ENCODE assay signal across 18 cellular contexts in the genomic region with DNA sequence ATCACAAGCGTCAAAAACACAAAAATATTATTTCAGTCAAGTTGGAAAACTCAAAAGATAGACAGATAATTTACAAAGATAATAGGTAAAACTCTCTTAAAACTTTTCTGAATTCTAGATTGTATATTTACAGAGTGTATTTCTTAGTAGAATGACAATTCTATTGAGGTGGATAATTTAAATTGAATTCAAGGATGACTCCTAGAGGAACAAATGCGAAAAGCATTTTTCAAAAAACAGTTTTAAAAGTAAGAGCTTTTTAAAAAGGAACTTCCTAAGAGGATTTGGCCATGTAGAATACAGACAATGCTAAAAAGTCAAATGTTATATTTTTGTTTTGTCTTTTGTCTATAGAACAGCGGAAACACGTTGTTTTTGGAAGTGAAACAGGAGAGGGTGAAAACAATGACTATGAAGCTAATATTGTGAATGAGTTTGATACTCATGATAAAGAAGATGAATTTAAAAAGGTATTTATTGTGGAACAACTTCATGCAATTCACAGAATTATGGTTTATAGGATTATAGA.
A peak's percentile ranks its signal among the peaks of the same experiment; 100 is the strongest.
DNase-seq lines count a peak whose midpoint lies in the region; ATAC-seq, FAIRE-seq and TF ChIP-seq lines count a peak whose summit lies in the region.
"Had no signal": no experiment of that assay in that cellular context is flagged by ENCODE, and none has a peak within 500 bp of the region (broad histone marks: within the 10 kb centered on the region; RNA-seq: fewer than 3 reads in every experiment).

No MANE protein-coding gene starts in this region.

- FAIRE-seq in endometrium (lab: Jason Lieb, UNC): peak; percentile 48

- H3K27ac ChIP-seq in SK-N-SH (ENCODE audit: low read depth in 2 of 2, low read length in 1 of 2): no peak overlapping the region

- no peak for TF ChIP-seq EP300 in SK-N-SH (IDR thresholded peaks at IDR 0.05; ENCODE audit: borderline replicate concordance in 1 of 2, low read depth in 1 of 2, low read length in 1 of 2)

- H3K36me3 ChIP-seq in SK-N-SH (replicated peaks in 1 of 2; ENCODE audit: control insufficient read depth in 1 of 2, insufficient read depth in 2 of 2, low read length in 1 of 2): no peaks in the 10 kb centered on the region

- no peak overlapping the region for H3K4me3 Mint-ChIP-seq in activated naive CD8-positive, alpha-beta T cell treated with anti-CD3 and anti-CD28 coated beads, Interleukin-2, amount 50 U/mL, for 24 hours
- H3K4me3 Mint-ChIP-seq: B cell had no signal

- no peaks in the 10 kb centered on the region for H4K20me1 ChIP-seq in SK-N-SH (ENCODE audit: insufficient read depth)

- H3F3A ChIP-seq in SK-N-SH (replicated peaks; ENCODE audit: insufficient read depth): no peaks in the 10 kb centered on the region

- TF ChIP-seq CTCF in SK-N-SH (IDR thresholded peaks at IDR 0.05): peak; percentile 39; the same call in 1 of the 2 replicates

- WGBS in SK-N-SH (ENCODE audit: low lambda C conversion rate): 64% methylated on average over 4 of the region's 4 CpGs

- peak; percentile 29; the same call in 1 of the 2 replicates for TF ChIP-seq RAD21 in SK-N-SH (IDR thresholded peaks at IDR 0.05; ENCODE audit: low read length)

- POLR2A ChIA-PET in SK-N-SH (lab: Yijun Ruan, JAX): no interaction called here

- 0 out of 2 replicates have a peak, but pooled peaks cover 4% of the 10 kb centered on the region for H3K27me3 ChIP-seq in SK-N-SH (ENCODE audit: insufficient read depth)

- DNase-seq in SK-N-SH (no peak), SK-MEL-5 (ENCODE audit: low read depth, low spot score) (peak; percentile 1), midbrain (lab: John Stamatoyannopoulos, UW) (no peak), NCI-H1436 treated with DMSO at 0.1 percent for 48 hours (lab: John Stamatoyannopoulos, UW) (no peak)
- DNase-seq in activated naive CD8-positive, alpha-beta T cell treated with anti-CD3 and anti-CD28 coated beads, Interleukin-2, amount 50 U/mL, for 24 hours: no peak
- DNase-seq: 8988T, EL, GF-D8, KBM-7, NCI-H146, NCI-H2029, NCI-H226, NCI-H748 treated with DMSO at 0.1 percent for 48 hours, Right ventricle myocardium superior had no signal

- H3K27me3 Mint-ChIP-seq in activated naive CD8-positive, alpha-beta T cell treated with anti-CD3 and anti-CD28 coated beads, Interleukin-2, amount 50 U/mL, for 24 hours: peaks cover 43% of the 10 kb centered on the region
- H3K27me3 Mint-ChIP-seq: B cell had no signal

- no peak overlapping the region for H3K9ac ChIP-seq in SK-N-SH

- no peaks in the 10 kb centered on the region for H3K36me3 Mint-ChIP-seq in activated naive CD8-positive, alpha-beta T cell treated with anti-CD3 and anti-CD28 coated beads, Interleukin-2, amount 50 U/mL, for 24 hours (ENCODE audit: low read depth)

- ATAC-seq in SK-N-SH treated with all-trans-retinoic acid at 6 μM for 48 hours (no peak), HG02588 (IDR thresholded peaks at IDR 0.05; ENCODE audit: unreplicated experiment) (no peak)
- no peak for ATAC-seq in activated naive CD8-positive, alpha-beta T cell treated with anti-CD3 and anti-CD28 coated beads, Interleukin-2, amount 50 U/mL, for 24 hours

- H3K4me1 Mint-ChIP-seq in activated naive CD8-positive, alpha-beta T cell treated with anti-CD3 and anti-CD28 coated beads, Interleukin-2, amount 50 U/mL, for 24 hours: peaks cover 2% of the 10 kb centered on the region

- in situ Hi-C loops in SK-MEL-5 (cut with HindIII; ENCODE audit: low pct_unique_long_range_greater_than_20kb, low sequenced_read_pairs): no loop called here

- H3K4me1 ChIP-seq in SK-N-SH (ENCODE audit: control insufficient read depth in 1 of 2, insufficient read depth in 2 of 2, low read depth in 1 of 2, low read length in 1 of 2): peaks cover 0 to 8% of the 10 kb centered on the region in 2 experiments; a peak in 2 of 4 replicates

- no peak overlapping the region for H3K4me2 ChIP-seq in SK-N-SH

- H3K9me3 ChIP-seq in SK-N-SH: no peaks in the 10 kb centered on the region

- CTCF ChIA-PET in SK-N-SH (lab: Yijun Ruan, JAX): interaction anchor here (1.0 kb wide), 3 partner anchors 24 to 347 kb away, joined by 3 to 4 read pairs (median 3); no protein-coding TSS in a partner anchor

- H3K9me3 Mint-ChIP-seq in activated naive CD8-positive, alpha-beta T cell treated with anti-CD3 and anti-CD28 coated beads, Interleukin-2, amount 50 U/mL, for 24 hours: no peaks in the 10 kb centered on the region

- no peaks in the 10 kb centered on the region for H3K79me2 ChIP-seq in SK-N-SH (ENCODE audit: insufficient read depth)

- no peak overlapping the region for H3K27ac Mint-ChIP-seq in activated naive CD8-positive, alpha-beta T cell treated with anti-CD3 and anti-CD28 coated beads, Interleukin-2, amount 50 U/mL, for 24 hours
- H3K27ac Mint-ChIP-seq: B cell had no signal

- H3K9me2 ChIP-seq in SK-N-SH: no peaks in the 10 kb centered on the region

- no peak overlapping the region for H2AFZ ChIP-seq in SK-N-SH (ENCODE audit: low read depth)

- H3K4me3 ChIP-seq in SK-N-SH (ENCODE audit: low read depth in 2 of 2, low read length in 1 of 2): no peak overlapping the region

TF ChIP-seq in SK-N-SH, 30 proteins besides CTCF, POLR2A, EP300 and RAD21 (continues in another document):
- TF ChIP-seq CHD2 (IDR thresholded peaks at IDR 0.05; ENCODE audit: low read length, partially characterized antibody) (no peak), GABPA (IDR thresholded peaks at IDR 0.05; ENCODE audit: low read depth) (no peak), GATA2 (CRISPR knock-in tag; IDR thresholded peaks at IDR 0.05) (no peak), JUND (IDR thresholded peaks at IDR 0.05) (no peak), EZH2phosphoT487 (IDR thresholded peaks at IDR 0.05; ENCODE audit: borderline replicate concordance, low read depth) (no peak), TEAD4 (IDR thresholded peaks at IDR 0.05; ENCODE audit: borderline replicate concordance, insufficient read depth) (no peak), TAF1 (IDR thresholded peaks at IDR 0.05; ENCODE audit: borderline replicate concordance, low read depth, low read length) (no peak), YY1 (IDR thresholded peaks at IDR 0.05; ENCODE audit: low read depth) (no peak), FOSL2 (IDR thresholded peaks at IDR 0.05; ENCODE audit: borderline replicate concordance, low read depth) (no peak)
- TF ChIP-seq, protein P1, sequence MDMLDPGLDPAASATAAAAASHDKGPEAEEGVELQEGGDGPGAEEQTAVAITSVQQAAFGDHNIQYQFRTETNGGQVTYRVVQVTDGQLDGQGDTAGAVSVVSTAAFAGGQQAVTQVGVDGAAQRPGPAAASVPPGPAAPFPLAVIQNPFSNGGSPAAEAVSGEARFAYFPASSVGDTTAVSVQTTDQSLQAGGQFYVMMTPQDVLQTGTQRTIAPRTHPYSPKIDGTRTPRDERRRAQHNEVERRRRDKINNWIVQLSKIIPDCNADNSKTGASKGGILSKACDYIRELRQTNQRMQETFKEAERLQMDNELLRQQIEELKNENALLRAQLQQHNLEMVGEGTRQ (IDR thresholded peaks at IDR 0.05; ENCODE audit: borderline replicate concordance, low read depth, low read length): no peak
- TF ChIP-seq, protein P2, sequence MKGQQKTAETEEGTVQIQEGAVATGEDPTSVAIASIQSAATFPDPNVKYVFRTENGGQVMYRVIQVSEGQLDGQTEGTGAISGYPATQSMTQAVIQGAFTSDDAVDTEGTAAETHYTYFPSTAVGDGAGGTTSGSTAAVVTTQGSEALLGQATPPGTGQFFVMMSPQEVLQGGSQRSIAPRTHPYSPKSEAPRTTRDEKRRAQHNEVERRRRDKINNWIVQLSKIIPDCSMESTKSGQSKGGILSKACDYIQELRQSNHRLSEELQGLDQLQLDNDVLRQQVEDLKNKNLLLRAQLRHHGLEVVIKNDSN (IDR thresholded peaks at IDR 0.05; ENCODE audit: borderline replicate concordance, low read depth): no peak

TF ChIP-seq in SK-N-SH treated with all-trans-retinoic acid at 6 μM for 48 hours, 23 proteins besides CTCF, POLR2A, EP300 and RAD21:
- TF ChIP-seq BACH2 (CRISPR knock-in tag; IDR thresholded peaks at IDR 0.05; ENCODE audit: borderline replicate concordance) (no peak), TCF4 (CRISPR knock-in tag; IDR thresholded peaks at IDR 0.05; ENCODE audit: borderline replicate concordance) (no peak), ZFP30 (CRISPR knock-in tag; IDR thresholded peaks at IDR 0.05) (no peak), CSDC2 (CRISPR knock-in tag; IDR thresholded peaks at IDR 0.05) (no peak), PPARA (CRISPR knock-in tag; IDR thresholded peaks at IDR 0.05; ENCODE audit: borderline replicate concordance) (no peak), ZNF70 (CRISPR knock-in tag; IDR thresholded peaks at IDR 0.05) (no peak), SNAI2 (CRISPR knock-in tag; IDR thresholded peaks at IDR 0.05) (no peak)
- TF ChIP-seq, protein P3, sequence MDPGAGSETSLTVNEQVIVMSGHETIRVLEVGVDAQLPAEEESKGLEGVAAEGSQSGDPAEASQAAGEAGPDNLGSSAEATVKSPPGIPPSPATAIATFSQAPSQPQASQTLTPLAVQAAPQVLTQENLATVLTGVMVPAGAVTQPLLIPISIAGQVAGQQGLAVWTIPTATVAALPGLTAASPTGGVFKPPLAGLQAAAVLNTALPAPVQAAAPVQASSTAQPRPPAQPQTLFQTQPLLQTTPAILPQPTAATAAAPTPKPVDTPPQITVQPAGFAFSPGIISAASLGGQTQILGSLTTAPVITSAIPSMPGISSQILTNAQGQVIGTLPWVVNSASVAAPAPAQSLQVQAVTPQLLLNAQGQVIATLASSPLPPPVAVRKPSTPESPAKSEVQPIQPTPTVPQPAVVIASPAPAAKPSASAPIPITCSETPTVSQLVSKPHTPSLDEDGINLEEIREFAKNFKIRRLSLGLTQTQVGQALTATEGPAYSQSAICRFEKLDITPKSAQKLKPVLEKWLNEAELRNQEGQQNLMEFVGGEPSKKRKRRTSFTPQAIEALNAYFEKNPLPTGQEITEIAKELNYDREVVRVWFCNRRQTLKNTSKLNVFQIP (CRISPR knock-in tag; IDR thresholded peaks at IDR 0.05; ENCODE audit: borderline replicate concordance, low read depth): no peak
